27 cellular contexts compared by ENCODE assay signal in genomic region chr2:204984421-204984925, GRCh38.
DNase-seq lines count a peak whose midpoint lies in the region; ATAC-seq and TF ChIP-seq lines count a peak whose summit lies in the region.
"Had no signal": no experiment of that assay in that cellular context is flagged by ENCODE, and none has a peak within 500 bp of the region (broad histone marks: within the 10 kb centered on the region; RNA-seq: fewer than 3 reads in every experiment).

No MANE protein-coding gene starts in this region.

- no peaks in the 10 kb centered on the region for H3K27me3 Mint-ChIP-seq in WTC11 (ENCODE audit: low read depth)
- H3K27me3 Mint-ChIP-seq: activated CD4-positive, alpha-beta T cell treated with anti-CD3 and anti-CD28 coated beads, Interleukin-2, amount 10 ng/mL, durations not matched to agents 7 days and 5 days; stimulated activated naive B cell treated with anti-CD40 and anti-IgM and Interleukin-4, amounts not matched to agents 10 μg/mL and 1 μg/mL and 100 μg/mL, for 72 hours had no signal

- H3K36me3 ChIP-seq in A673 (ENCODE audit: insufficient read depth, low read length, poor library complexity, severe bottlenecking) (no peaks in the 10 kb centered on the region), kidney epithelial cell (ENCODE audit: control insufficient read depth, insufficient read depth, low read length) (no peaks in the 10 kb centered on the region), prostate gland (no peaks in the 10 kb centered on the region)
- H3K36me3 ChIP-seq: BLaER1, right lobe of liver, suprapubic skin had no signal

- TF ChIP-seq POLR2A in prostate gland (IDR thresholded peaks at IDR 0.05): no peak

- H3K4me1 ChIP-seq in A673 (ENCODE audit: insufficient read depth, low read length, poor library complexity, severe bottlenecking) (peaks cover 6% of the 10 kb centered on the region), prostate gland (replicated peaks) (no peaks in the 10 kb centered on the region)
- H3K4me1 ChIP-seq: BLaER1, body of pancreas, right lobe of liver, suprapubic skin had no signal

- H3K27ac ChIP-seq in A673 (ENCODE audit: low read depth, low read length, poor library complexity, severe bottlenecking) (no peak overlapping the region), prostate gland (no peak overlapping the region)
- H3K27ac ChIP-seq: BLaER1, body of pancreas, KMS-11, right lobe of liver, suprapubic skin, VCaP had no signal

- CTCF ChIA-PET in A673 (lab: Charles Lee) (no interaction called here), WTC11 (lab: Charles Lee) (no interaction called here)

- no TSS peak for BruUV-seq in A673 (replicated peaks; lab: Mats Ljungman, UMichigan)

- H3K27me3 ChIP-seq in A673 (replicated peaks; ENCODE audit: insufficient read depth, low read depth, low read length, poor library complexity) (no peaks in the 10 kb centered on the region), kidney epithelial cell (ENCODE audit: control insufficient read depth, insufficient read depth, low read length) (no peaks in the 10 kb centered on the region), prostate gland (replicated peaks; ENCODE audit: insufficient read depth) (no peaks in the 10 kb centered on the region)
- H3K27me3 ChIP-seq: BLaER1, body of pancreas, right lobe of liver, suprapubic skin had no signal

- no peak overlapping the region for H3K4me3 ChIP-seq in A673 (ENCODE audit: low read depth, low read length, poor library complexity, severe bottlenecking)
- no peak overlapping the region for H3K4me3 ChIP-seq in kidney epithelial cell (ENCODE audit: low read depth, low read length)
- no peak overlapping the region for H3K4me3 ChIP-seq in prostate gland
- H3K4me3 ChIP-seq: BLaER1, body of pancreas, right lobe of liver, suprapubic skin had no signal

- no peak overlapping the region for H3K4me3 Mint-ChIP-seq in WTC11
- H3K4me3 Mint-ChIP-seq: activated CD4-positive, alpha-beta T cell treated with anti-CD3 and anti-CD28 coated beads, Interleukin-2, amount 10 ng/mL, durations not matched to agents 7 days and 5 days; activated T-cell treated with anti-CD3 and anti-CD28 coated beads, Interleukin-2, amount 50 U/mL, for 72 hours; stimulated activated naive B cell treated with anti-CD40 and anti-IgM and Interleukin-4, amounts not matched to agents 10 μg/mL and 1 μg/mL and 100 μg/mL, for 72 hours had no signal

- no peak for TF ChIP-seq CTCF in A673 (conservative IDR thresholded peaks at IDR 0.05; ENCODE audit: low read depth, low read length)
- no peak for TF ChIP-seq CTCF in WTC11 (IDR thresholded peaks at IDR 0.05)
- no peak for TF ChIP-seq CTCF in kidney epithelial cell (IDR thresholded peaks at IDR 0.05; ENCODE audit: insufficient read depth, low read length, poor library complexity, severe bottlenecking)
- no peak for TF ChIP-seq CTCF in prostate gland (IDR thresholded peaks at IDR 0.05)

- H3K9me3 Mint-ChIP-seq in WTC11: peaks cover 2% of the 10 kb centered on the region; the same call in 1 of the 2 replicates
- H3K9me3 Mint-ChIP-seq: stimulated activated naive B cell treated with anti-CD40 and anti-IgM and Interleukin-4, amounts not matched to agents 10 μg/mL and 1 μg/mL and 100 μg/mL, for 72 hours had no signal

- H3K27ac Mint-ChIP-seq in WTC11: no peak overlapping the region
- H3K27ac Mint-ChIP-seq: activated CD4-positive, alpha-beta T cell treated with anti-CD3 and anti-CD28 coated beads, Interleukin-2, amount 10 ng/mL, durations not matched to agents 7 days and 5 days; activated T-cell treated with anti-CD3 and anti-CD28 coated beads, Interleukin-2, amount 50 U/mL, for 72 hours; stimulated activated naive B cell treated with anti-CD40 and anti-IgM and Interleukin-4, amounts not matched to agents 10 μg/mL and 1 μg/mL and 100 μg/mL, for 72 hours had no signal

- 0 out of 2 replicates have a peak, but pooled peaks have one; percentile 25 for ATAC-seq in WTC11
- no peak for ATAC-seq in HG02981 (IDR thresholded peaks at IDR 0.05; ENCODE audit: unreplicated experiment)
- ATAC-seq in GM18502 (IDR thresholded peaks at IDR 0.05; ENCODE audit: poor library complexity, unreplicated experiment): no peak
- ATAC-seq in HG03442 (IDR thresholded peaks at IDR 0.05; ENCODE audit: unreplicated experiment): no peak
- ATAC-seq: activated T-cell treated with anti-CD3 and anti-CD28 coated beads, Interleukin-2, amount 50 U/mL, for 72 hours; body of pancreas; left cardiac atrium; right lobe of liver; stimulated activated naive B cell treated with anti-CD40 and anti-IgM and Interleukin-4, amounts not matched to agents 10 μg/mL and 1 μg/mL and 100 μg/mL, for 72 hours had no signal

- WGBS in prostate gland: 92% methylated on average over 3 of the region's 3 CpGs

- no peaks in the 10 kb centered on the region for H3K36me3 Mint-ChIP-seq in WTC11
- H3K36me3 Mint-ChIP-seq: stimulated activated naive B cell treated with anti-CD40 and anti-IgM and Interleukin-4, amounts not matched to agents 10 μg/mL and 1 μg/mL and 100 μg/mL, for 72 hours had no signal

- H3K4me1 Mint-ChIP-seq in WTC11: peaks cover 33% of the 10 kb centered on the region

- no peaks in the 10 kb centered on the region for H3K9me3 ChIP-seq in A673 (ENCODE audit: low read depth, low read length, poor library complexity, severe bottlenecking)
- no peaks in the 10 kb centered on the region for H3K9me3 ChIP-seq in prostate gland
- H3K9me3 ChIP-seq: BLaER1, body of pancreas, right lobe of liver, suprapubic skin had no signal

- intact Hi-C loops in A673 (cut with micrococcal nuclease; ENCODE audit: unreplicated experiment) (no loop called here), prostate gland (cut with DNase I) (no loop called here)

- DNase-seq in A673 (ENCODE audit: low spot score): peak; percentile 33
- DNase-seq in EH (ENCODE audit: low read depth): peak; percentile 52
- DNase-seq in WTC11 (ENCODE audit: low spot score): no peak
- peak; percentile 7 for DNase-seq in kidney epithelial cell (ENCODE audit: low read depth)
- no peak for DNase-seq in prostate gland (ENCODE audit: low spot score)
- DNase-seq: ACHN; activated CD4-positive, alpha-beta T cell treated with anti-CD3 and anti-CD28 coated beads, Interleukin-2, amount 10 ng/mL, durations not matched to agents 7 days and 5 days; activated naive CD4-positive, alpha-beta T cell; activated T-cell treated with anti-CD3 and anti-CD28 coated beads, Interleukin-2, amount 50 U/mL, for 72 hours; body of pancreas; Calu3; left cardiac atrium; mammary epithelial cell; NCI-H1436; NCI-H2081 treated with DMSO at 0.1 percent for 48 hours; NCI-H510A treated with DMSO at 0.1 percent for 48 hours; right lobe of liver; SHP77; stimulated activated CD4-positive, alpha-beta T cell treated with anti-CD3 and anti-CD28 coated beads, Interleukin-4, amount 100 ng/mL, for 24 hours; stimulated activated naive B cell treated with anti-CD40 and anti-IgM and Interleukin-4, amounts not matched to agents 10 μg/mL and 1 μg/mL and 100 μg/mL, for 72 hours had no signal

- POLR2A ChIA-PET in A673 (lab: Charles Lee; ENCODE audit: low non-redundant PET) (no interaction called here), WTC11 (lab: Charles Lee) (no interaction called here)

TF ChIP-seq in WTC11, 78 proteins besides CTCF, POLR2A, EP300 and RAD21 (continues in another document):
- TF ChIP-seq ZNF416 (CRISPR knock-in tag; IDR thresholded peaks at IDR 0.05) (no peak), PRDM15 (CRISPR knock-in tag; IDR thresholded peaks at IDR 0.05) (no peak), ZBTB21 (CRISPR knock-in tag; IDR thresholded peaks at IDR 0.05; ENCODE audit: borderline replicate concordance) (no peak), ZNF425 (CRISPR knock-in tag; conservative IDR thresholded peaks at IDR 0.05) (no peak), ZNF671 (CRISPR knock-in tag; IDR thresholded peaks at IDR 0.05) (no peak), FOXP1 (CRISPR knock-in tag; IDR thresholded peaks at IDR 0.05; ENCODE audit: borderline replicate concordance) (no peak), GTF2I (CRISPR knock-in tag; conservative IDR thresholded peaks at IDR 0.05) (no peak)

Comparison
In these comparisons a context has a peak if more than half of its experiments do, and no peak if none do; other contexts are left out.
1. DNase-seq: peak in A673 (single experiment), EH (single experiment) and kidney epithelial cell (single experiment); none in WTC11 (single experiment) and prostate gland (single experiment).